ENCODE assay signal across 26 cellular contexts in genomic region chr7:42144253-42145002, GRCh38.
DNase-seq lines count a peak whose midpoint lies in the region; ATAC-seq, FAIRE-seq and TF ChIP-seq lines count a peak whose summit lies in the region.
"Had no signal": no experiment of that assay in that cellular context is flagged by ENCODE, and none has a peak within 500 bp of the region (broad histone marks: within the 10 kb centered on the region; RNA-seq: fewer than 3 reads in every experiment).

No MANE protein-coding gene starts in this region.

- no peak overlapping the region for H3K18ac ChIP-seq in trophoblast cell (ENCODE audit: low read length)

- no peaks in the 10 kb centered on the region for H3K27me3 ChIP-seq in trophoblast cell (ENCODE audit: insufficient read depth, low read length)
- H3K27me3 ChIP-seq in aorta (ENCODE audit: control insufficient read depth in 1 of 2, insufficient read depth in 2 of 2, low read length in 1 of 2): no peaks in the 10 kb centered on the region
- H3K27me3 ChIP-seq: SJSA1, upper lobe of right lung had no signal

- no peak overlapping the region for H2AFZ ChIP-seq in trophoblast cell (ENCODE audit: insufficient read depth, low read length, poor library complexity)

- H4K8ac ChIP-seq in trophoblast cell (ENCODE audit: low read depth, low read length): no peak overlapping the region

- no peak overlapping the region for H4K12ac ChIP-seq in trophoblast cell (ENCODE audit: low read depth, low read length)

- no peak overlapping the region for H3K9ac ChIP-seq in trophoblast cell (ENCODE audit: low read length)

- no peak overlapping the region for H2BK5ac ChIP-seq in trophoblast cell (ENCODE audit: low read depth, low read length, poor library complexity)

- FAIRE-seq in H54 (lab: Jason Lieb, UNC): no peak
- FAIRE-seq: frontal cortex had no signal

- H3K79me1 ChIP-seq in trophoblast cell (ENCODE audit: low read length): no peaks in the 10 kb centered on the region

- no peak overlapping the region for H4K91ac ChIP-seq in trophoblast cell (ENCODE audit: low read depth, low read length)

- peaks cover 2 to 4% of the 10 kb centered on the region in 2 experiments for H3K4me1 ChIP-seq in trophoblast cell (ENCODE audit: control insufficient read depth in 1 of 2, insufficient read depth in 2 of 2, low read length in 2 of 2)
- no peaks in the 10 kb centered on the region for H3K4me1 ChIP-seq in aorta (ENCODE audit: control insufficient read depth in 1 of 2, insufficient read depth in 2 of 2, low read length in 2 of 2)
- H3K4me1 ChIP-seq: Caco-2, upper lobe of right lung had no signal

- H3K4me3 ChIP-seq in fibroblast of the aortic adventitia (ENCODE audit: low read depth, low read length) (no peak overlapping the region), trophoblast cell (ENCODE audit: low read depth, low read length) (no peak overlapping the region), aorta (ENCODE audit: low read length in 2 of 2) (no peak overlapping the region)
- H3K4me3 ChIP-seq: SJSA1, upper lobe of right lung had no signal

- no peak overlapping the region for H3K14ac ChIP-seq in trophoblast cell (ENCODE audit: low read length)

- no peak overlapping the region for H2BK120ac ChIP-seq in trophoblast cell (ENCODE audit: insufficient read depth, low read length, poor library complexity)

- peak; percentile 66 for DNase-seq in GM03348 (ENCODE audit: low spot score)
- DNase-seq in astrocyte of the hippocampus (ENCODE audit: low read depth, low spot score): peak; percentile 76
- peak; percentile 42 for DNase-seq in fibroblast of the aortic adventitia (ENCODE audit: low read depth)
- DNase-seq in trophoblast cell: no peak
- no peak for DNase-seq in H54 (ENCODE audit: insufficient read length, low spot score)
- no peak for DNase-seq in aorta
- no peak for DNase-seq in HuH-7.5 (ENCODE audit: low spot score)
- no peak for DNase-seq in superior temporal gyrus (ENCODE audit: extremely low spot score)
- DNase-seq: activated CD8-positive, alpha-beta T cell treated with anti-CD3 and anti-CD28 coated beads, Interleukin-2, amount 10 ng/mL, durations not matched to agents 7 days and 5 days; activated T-cell treated with anti-CD3 and anti-CD28 coated beads, Interleukin-2, amount 50 U/mL, for 4 hours; AML-193; Caco-2; caudate nucleus; effector memory CD8-positive, alpha-beta T cell; Kasumi-1; left colon; NCI-H2171; NCI-H748 treated with DMSO at 0.1 percent for 48 hours; occipital lobe; PC-3; right cardiac atrium; stimulated activated naive CD8-positive, alpha-beta T cell treated with anti-CD3 and anti-CD28 coated beads, Interleukin-15, Interleukin-2, amounts not matched to agents 100 U/mL and 50 U/mL, for 24 hours; upper lobe of right lung had no signal

- H3K4me2 ChIP-seq in trophoblast cell (ENCODE audit: low read length): peak overlapping the region; percentile 13

- H3K27ac ChIP-seq in trophoblast cell (ENCODE audit: low read depth, low read length) (no peak overlapping the region), aorta (ENCODE audit: low read depth in 1 of 2, low read length in 2 of 2) (no peak overlapping the region)
- H3K27ac ChIP-seq: SJSA1, upper lobe of right lung had no signal

- no peak overlapping the region for H3K4ac ChIP-seq in trophoblast cell (ENCODE audit: low read depth, low read length)

- H2BK12ac ChIP-seq in trophoblast cell (ENCODE audit: low read length): no peak overlapping the region

- TF ChIP-seq CTCF in fibroblast of the aortic adventitia (IDR thresholded peaks at IDR 0.05; ENCODE audit: insufficient read depth, low read length): no peak

- no peak for TF ChIP-seq POLR2A in H54 (IDR thresholded peaks at IDR 0.05; ENCODE audit: low read depth, low read length)

- intact Hi-C loops in aorta (cut with DNase I): loop anchor here in 1 of 2 donors (10.0 kb wide), 1 partner anchor 90 kb away; the partner anchor contains the start of gene GLI3

- H3K9me3 ChIP-seq in trophoblast cell (ENCODE audit: insufficient read depth, low read depth, low read length) (peaks cover 1% of the 10 kb centered on the region), aorta (ENCODE audit: control insufficient read depth, low read length) (no peaks in the 10 kb centered on the region)
- H3K9me3 ChIP-seq: Caco-2, SJSA1, upper lobe of right lung had no signal

- WGBS in trophoblast cell (ENCODE audit: extremely low coverage, insufficient coverage, insufficient read length): no CpG with 5 or more reads among the region's 14 CpGs
- WGBS in aorta, 2 donors: 67 to 70% methylated on average over 14 of the region's 14 CpGs

- peaks cover 2 to 3% of the 10 kb centered on the region in 2 experiments for H3K36me3 ChIP-seq in trophoblast cell (ENCODE audit: control insufficient read depth in 1 of 2, insufficient read depth in 2 of 2, low read length in 2 of 2)
- H3K36me3 ChIP-seq in aorta (ENCODE audit: control insufficient read depth in 1 of 2, insufficient read depth in 2 of 2, low read length in 1 of 2): no peaks in the 10 kb centered on the region
- H3K36me3 ChIP-seq: SJSA1, upper lobe of right lung had no signal

- no peaks in the 10 kb centered on the region for H3K79me2 ChIP-seq in trophoblast cell (ENCODE audit: control insufficient read depth, insufficient read depth, low read length, poor library complexity)

- H2AK5ac ChIP-seq in trophoblast cell (ENCODE audit: low read length): no peak overlapping the region

- H3K23ac ChIP-seq in trophoblast cell (ENCODE audit: low read length): no peak overlapping the region

- ATAC-seq in aorta (ENCODE audit: low FRiP score): no peak
- ATAC-seq: activated CD8-positive, alpha-beta T cell treated with anti-CD3 and anti-CD28 coated beads, Interleukin-2, amount 10 ng/mL, durations not matched to agents 7 days and 5 days; activated T-cell treated with anti-CD3 and anti-CD28 coated beads, Interleukin-2, amount 50 U/mL, for 4 hours; effector memory CD8-positive, alpha-beta T cell; HCT116; left colon; PC-3; right cardiac atrium; stimulated activated naive CD8-positive, alpha-beta T cell treated with anti-CD3 and anti-CD28 coated beads, Interleukin-15, Interleukin-2, amounts not matched to agents 100 U/mL and 50 U/mL, for 24 hours; upper lobe of right lung had no signal

Comparison
In these comparisons a context has a peak if more than half of its experiments do, and no peak if none do; other contexts are left out.
1. DNase-seq: peak in GM03348 (single experiment), astrocyte of the hippocampus (single experiment) and fibroblast of the aortic adventitia (single experiment); none in trophoblast cell (0 of 2), H54 (single experiment), aorta (0 of 2), HuH-7.5 (single experiment) and superior temporal gyrus (single experiment).